Comparison of ENCODE assay signal across 26 cellular contexts in the genomic region with DNA sequence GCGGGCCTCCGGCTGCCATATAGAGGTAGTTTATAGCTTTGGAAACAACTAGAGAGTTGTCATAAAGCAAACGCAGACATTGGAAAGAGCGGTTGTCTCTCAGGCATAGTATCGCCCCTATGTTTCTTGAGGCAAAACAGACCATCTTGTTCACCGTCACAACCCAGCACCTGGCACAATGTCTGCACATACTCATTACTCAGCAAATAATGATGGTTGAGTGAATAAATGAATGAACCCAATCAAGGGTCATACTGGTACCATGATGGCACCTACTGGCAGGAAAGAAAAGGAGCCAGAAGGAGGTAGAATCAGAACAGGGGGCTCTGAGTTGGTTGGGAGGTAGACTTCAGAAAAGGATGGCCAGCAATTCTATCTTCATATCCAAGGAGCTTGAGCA.
"Had no signal": no experiment of that assay in that cellular context is flagged by ENCODE, and none has a peak within 500 bp of the region (broad histone marks: within the 10 kb centered on the region; RNA-seq: fewer than 3 reads in every experiment).

No MANE protein-coding gene starts in this region.

- ATAC-seq: activated CD8-positive, alpha-beta T cell treated with anti-CD3 and anti-CD28 coated beads, Interleukin-2, amount 10 ng/mL, durations not matched to agents 7 days and 5 days; body of pancreas had no signal

- H3K4me2 ChIP-seq: KMS-11, SK-N-SH had no signal

- H3K4me1 Mint-ChIP-seq: activated CD4-positive, alpha-beta T cell treated with anti-CD3 and anti-CD28 coated beads, Interleukin-2, amount 10 ng/mL, durations not matched to agents 24 days and 14 days; activated naive CD4-positive, alpha-beta T cell treated with anti-CD3 and anti-CD28 coated beads, Interleukin-2, amount 50 U/mL, for 24 hours had no signal

- H3K27ac Mint-ChIP-seq: activated CD4-positive, alpha-beta T cell treated with anti-CD3 and anti-CD28 coated beads, Interleukin-2, amount 10 ng/mL, durations not matched to agents 24 days and 14 days; activated CD8-positive, alpha-beta T cell treated with anti-CD3 and anti-CD28 coated beads, Interleukin-2, amount 10 ng/mL, durations not matched to agents 7 days and 5 days; activated naive CD4-positive, alpha-beta T cell treated with anti-CD3 and anti-CD28 coated beads, Interleukin-2, amount 50 U/mL, for 24 hours; activated naive CD8-positive, alpha-beta T cell treated with anti-CD3 and anti-CD28 coated beads, Interleukin-2, amount 10 ng/mL, durations not matched to agents 7 days and 5 days; activated T-cell treated with anti-CD3 and anti-CD28 coated beads, Interleukin-2, amount 50 U/mL, for 24 hours; activated T-helper 2 cell treated with anti-CD3 and anti-CD28 coated beads, Interferon-gamma antibody, Interleukin-2, Interleukin-4, amounts not matched to agents 10 μg/mL and 5 μg/mL and 100 μg/mL, durations not matched to agents 14 hours and 24 hours and 36 hours; T-helper 1 cell treated with Interleukin-12 subunit alpha and Interleukin-12 subunit beta and Interleukin-4 antibody, amounts not matched to agents 30 μg/mL and 1 μg/mL, for 36 hours; T-helper 2 cell treated with Interferon-gamma antibody and Interleukin-4, amounts not matched to agents 5 μg/mL and 100 μg/mL, for 36 hours had no signal

- H3K4me3 ChIP-seq: body of pancreas, breast epithelium, SJSA1 had no signal

- H3K27ac ChIP-seq: body of pancreas, breast epithelium, KMS-11, SJSA1 had no signal

- FAIRE-seq: astrocyte, TTC549 had no signal

- H3K27me3 ChIP-seq: body of pancreas, breast epithelium, SJSA1 had no signal

- H3K9ac ChIP-seq: KMS-11, SK-N-SH had no signal

- DNase-seq: activated CD4-positive, alpha-beta T cell treated with anti-CD3 and anti-CD28 coated beads, Interleukin-2, amount 10 ng/mL, durations not matched to agents 24 days and 14 days; activated CD4-positive, alpha-beta T cell treated with anti-CD3 and anti-CD28 coated beads, Interleukin-2, amount 50 U/mL, for 4 hours; activated CD8-positive, alpha-beta T cell treated with anti-CD3 and anti-CD28 coated beads, Interleukin-2, amount 10 ng/mL, durations not matched to agents 7 days and 5 days; activated gamma-delta T cell; activated naive CD4-positive, alpha-beta T cell treated with Interleukin-2 at 50 U/mL for 16 hours; activated naive CD8-positive, alpha-beta T cell treated with anti-CD3 and anti-CD28 coated beads, Interleukin-2, amount 10 ng/mL, durations not matched to agents 7 days and 5 days; activated T-cell treated with anti-CD3 and anti-CD28 coated beads, Interleukin-2, amount 50 U/mL, for 24 hours; amygdala; body of pancreas; MM.1S; MV-4-11; NCI-H1092; NCI-H1436 treated with DMSO at 0.1 percent for 48 hours; NCI-H524 treated with DMSO at 0.1 percent for 48 hours; NK-92 treated with Interleukin-12 subunit alpha and Interleukin-12 subunit beta, amount 100 ng/mL, for 24 hours; SHP77 treated with DMSO at 0.1 percent for 48 hours; SK-N-SH had no signal

- H3K4me3 Mint-ChIP-seq: activated CD4-positive, alpha-beta T cell treated with anti-CD3 and anti-CD28 coated beads, Interleukin-2, amount 10 ng/mL, durations not matched to agents 24 days and 14 days; activated CD8-positive, alpha-beta T cell treated with anti-CD3 and anti-CD28 coated beads, Interleukin-2, amount 10 ng/mL, durations not matched to agents 7 days and 5 days; activated naive CD4-positive, alpha-beta T cell treated with anti-CD3 and anti-CD28 coated beads, Interleukin-2, amount 50 U/mL, for 24 hours; activated naive CD8-positive, alpha-beta T cell treated with anti-CD3 and anti-CD28 coated beads, Interleukin-2, amount 10 ng/mL, durations not matched to agents 7 days and 5 days; activated T-cell treated with anti-CD3 and anti-CD28 coated beads, Interleukin-2, amount 50 U/mL, for 24 hours; T-helper 1 cell treated with Interleukin-12 subunit alpha and Interleukin-12 subunit beta and Interleukin-4 antibody, amounts not matched to agents 30 μg/mL and 1 μg/mL, for 36 hours; T-helper 2 cell treated with Interferon-gamma antibody and Interleukin-4, amounts not matched to agents 5 μg/mL and 100 μg/mL, for 36 hours had no signal

- H3K9me3 ChIP-seq: body of pancreas, breast epithelium, SJSA1, SK-N-SH had no signal

- H3K36me3 Mint-ChIP-seq: activated naive CD4-positive, alpha-beta T cell treated with anti-CD3 and anti-CD28 coated beads, Interleukin-2, amount 50 U/mL, for 24 hours; activated naive CD8-positive, alpha-beta T cell treated with anti-CD3 and anti-CD28 coated beads, Interleukin-2, amount 10 ng/mL, durations not matched to agents 7 days and 5 days had no signal

- H3K9me3 Mint-ChIP-seq: activated CD4-positive, alpha-beta T cell treated with anti-CD3 and anti-CD28 coated beads, Interleukin-2, amount 10 ng/mL, durations not matched to agents 24 days and 14 days; activated naive CD4-positive, alpha-beta T cell treated with anti-CD3 and anti-CD28 coated beads, Interleukin-2, amount 50 U/mL, for 24 hours; activated naive CD8-positive, alpha-beta T cell treated with anti-CD3 and anti-CD28 coated beads, Interleukin-2, amount 10 ng/mL, durations not matched to agents 7 days and 5 days; activated T-cell treated with anti-CD3 and anti-CD28 coated beads, Interleukin-2, amount 50 U/mL, for 24 hours; activated T-helper 2 cell treated with anti-CD3 and anti-CD28 coated beads, Interferon-gamma antibody, Interleukin-2, Interleukin-4, amounts not matched to agents 10 μg/mL and 5 μg/mL and 100 μg/mL, durations not matched to agents 14 hours and 24 hours and 36 hours; T-helper 1 cell treated with Interleukin-12 subunit alpha and Interleukin-12 subunit beta and Interleukin-4 antibody, amounts not matched to agents 30 μg/mL and 1 μg/mL, for 36 hours; T-helper 2 cell treated with Interferon-gamma antibody and Interleukin-4, amounts not matched to agents 5 μg/mL and 100 μg/mL, for 36 hours had no signal

- H3K36me3 ChIP-seq: breast epithelium had no signal

- H3K4me1 ChIP-seq: body of pancreas, breast epithelium, SJSA1 had no signal
